Comparison of ENCODE assay signal across 7 cellular contexts in genomic region chr11:16007514-16007913, GRCh38.
"Had no signal": no experiment of that assay in that cellular context is flagged by ENCODE, and none has a peak within 500 bp of the region (broad histone marks: within the 10 kb centered on the region; RNA-seq: fewer than 3 reads in every experiment).

No MANE protein-coding gene starts in this region.

- DNase-seq: H9, HCEC 1CT, IMR-90 had no signal

- H3K9me3 Mint-ChIP-seq: GM23338, H9 had no signal

- H3K4me3 ChIP-seq: GM23338 had no signal

- H3K4me2 ChIP-seq: GM23338 had no signal

- ATAC-seq: GM23338 had no signal

- FAIRE-seq: H1, H54, HTR-8/SVneo had no signal

- H3K4me1 Mint-ChIP-seq: GM23338 had no signal

- H3K27ac Mint-ChIP-seq: GM23338, H9 had no signal

- H2AFZ ChIP-seq: GM23338 had no signal

- H3K4me3 Mint-ChIP-seq: GM23338, H9 had no signal
